Comparison of ENCODE assay signal across 12 cellular contexts in genomic region chr1:8133190-8133589, GRCh38.
DNase-seq lines count a peak whose midpoint lies in the region; TF ChIP-seq lines count a peak whose summit lies in the region.
"Had no signal": no experiment of that assay in that cellular context is flagged by ENCODE, and none has a peak within 500 bp of the region (broad histone marks: within the 10 kb centered on the region; RNA-seq: fewer than 3 reads in every experiment).

No MANE protein-coding gene starts in this region.

- no peaks in the 10 kb centered on the region for H3K9me3 Mint-ChIP-seq in activated naive CD8-positive, alpha-beta T cell treated with anti-CD3 and anti-CD28 coated beads for 36 hours
- no peaks in the 10 kb centered on the region for H3K9me3 Mint-ChIP-seq in immature natural killer cell
- H3K9me3 Mint-ChIP-seq: activated B cell treated with CpG ODN at 0.5 μM for 24 hours; natural killer cell treated with Interleukin-12 subunit alpha and Interleukin-12 subunit beta and Interleukin-15 and Interleukin-18, amount 100 ng/mL, for 72 hours had no signal

- no peak for TF ChIP-seq CTCF in suprapubic skin (IDR thresholded peaks at IDR 0.05)

- no peak overlapping the region for H4K8ac ChIP-seq in mesendoderm (ENCODE audit: low read depth, low read length)

- H2BK5ac ChIP-seq in mesendoderm (ENCODE audit: low read length) = no peak overlapping the region

- no peak overlapping the region for H2BK15ac ChIP-seq in mesendoderm (replicated peaks; ENCODE audit: low read depth)

- TF ChIP-seq POLR2A in suprapubic skin (IDR thresholded peaks at IDR 0.05) = no peak

- no peaks in the 10 kb centered on the region for H3K79me1 ChIP-seq in mesendoderm (ENCODE audit: low read length)

- peaks cover 37% of the 10 kb centered on the region for H3K27me3 Mint-ChIP-seq in activated naive CD8-positive, alpha-beta T cell treated with anti-CD3 and anti-CD28 coated beads for 36 hours
- H3K27me3 Mint-ChIP-seq in immature natural killer cell (ENCODE audit: low read depth in 3 of 3) = peaks cover 6 to 17% (median 14%) of the 10 kb centered on the region in 3 donors

- H3K18ac ChIP-seq in mesendoderm (ENCODE audit: low read length) = no peak overlapping the region

- H3K9me3 ChIP-seq in suprapubic skin = no peaks in the 10 kb centered on the region

- H3K4me3 ChIP-seq in mesendoderm (ENCODE audit: low read length) (no peak overlapping the region), suprapubic skin (no peak overlapping the region)

- H2AK5ac ChIP-seq in mesendoderm (ENCODE audit: low read length) = no peak overlapping the region

- no peak overlapping the region for H4K5ac ChIP-seq in mesendoderm (ENCODE audit: low read length)

- no peak overlapping the region for H3K27ac Mint-ChIP-seq in activated naive CD8-positive, alpha-beta T cell treated with anti-CD3 and anti-CD28 coated beads for 36 hours
- peak overlapping the region in 1 of 6 donors; percentile 53 for H3K27ac Mint-ChIP-seq in immature natural killer cell
- H3K27ac Mint-ChIP-seq: activated B cell treated with CpG ODN at 0.5 μM for 24 hours; natural killer cell treated with Interleukin-12 subunit alpha and Interleukin-12 subunit beta and Interleukin-15 and Interleukin-18, amount 100 ng/mL, for 72 hours had no signal

- DNase-seq in HS-5 (ENCODE audit: low read depth) (peak; percentile 10), astrocyte of the hippocampus (ENCODE audit: low read depth, low spot score) (peak; percentile 57), mesendoderm (peak; percentile 38), suprapubic skin (ENCODE audit: low spot score in 2 of 2) (no peak), NCI-H510A (lab: John Stamatoyannopoulos, UW) (no peak), immature natural killer cell (no peak), DMS153 (lab: John Stamatoyannopoulos, UW) (no peak)
- DNase-seq in activated naive CD8-positive, alpha-beta T cell treated with anti-CD3 and anti-CD28 coated beads for 36 hours = no peak
- DNase-seq: activated B cell treated with CpG ODN at 0.5 μM for 24 hours, COR-L47, NCI-H2081 had no signal

- no peaks in the 10 kb centered on the region for H3K27me3 ChIP-seq in mesendoderm (ENCODE audit: insufficient read depth, low read length, poor library complexity)
- no peaks in the 10 kb centered on the region for H3K27me3 ChIP-seq in suprapubic skin

- H3K27ac ChIP-seq in mesendoderm (ENCODE audit: low read depth, low read length) = no peak overlapping the region
- peak overlapping the region; percentile 82 for H3K27ac ChIP-seq in suprapubic skin

- no peak overlapping the region for H3K4me2 ChIP-seq in mesendoderm (ENCODE audit: low read length)

- no peaks in the 10 kb centered on the region for H3K4me1 Mint-ChIP-seq in activated naive CD8-positive, alpha-beta T cell treated with anti-CD3 and anti-CD28 coated beads for 36 hours
- peaks cover 0 to 5% of the 10 kb centered on the region in 2 donors for H3K4me1 Mint-ChIP-seq in immature natural killer cell
- H3K4me1 Mint-ChIP-seq: activated B cell treated with CpG ODN at 0.5 μM for 24 hours had no signal

- no peaks in the 10 kb centered on the region for H3K79me2 ChIP-seq in mesendoderm (ENCODE audit: control insufficient read depth, insufficient read depth, low read length)

- H3K36me3 ChIP-seq in mesendoderm (ENCODE audit: control insufficient read depth, insufficient read depth, low read length) (no peaks in the 10 kb centered on the region), suprapubic skin (no peaks in the 10 kb centered on the region)

- H2BK120ac ChIP-seq in mesendoderm (ENCODE audit: low read depth, low read length) = no peak overlapping the region

- no peak overlapping the region for H3K23ac ChIP-seq in mesendoderm (ENCODE audit: low read length)

- no peak overlapping the region for H3K4ac ChIP-seq in mesendoderm (ENCODE audit: low read depth, low read length)

- no peaks in the 10 kb centered on the region for H3K36me3 Mint-ChIP-seq in activated naive CD8-positive, alpha-beta T cell treated with anti-CD3 and anti-CD28 coated beads for 36 hours
- H3K36me3 Mint-ChIP-seq in immature natural killer cell = peaks cover 0 to 6% (median 0%) of the 10 kb centered on the region in 3 donors
- H3K36me3 Mint-ChIP-seq: natural killer cell treated with Interleukin-12 subunit alpha and Interleukin-12 subunit beta and Interleukin-15 and Interleukin-18, amount 100 ng/mL, for 72 hours had no signal

- no peaks in the 10 kb centered on the region for H3K4me1 ChIP-seq in mesendoderm (ENCODE audit: control insufficient read depth, low read depth, low read length)
- H3K4me1 ChIP-seq in suprapubic skin = peaks cover 35% of the 10 kb centered on the region

- TF ChIP-seq EP300 in suprapubic skin (IDR thresholded peaks at IDR 0.05) = no peak

- H3K4me3 Mint-ChIP-seq in activated naive CD8-positive, alpha-beta T cell treated with anti-CD3 and anti-CD28 coated beads for 36 hours = no peak overlapping the region
- no peak overlapping the region for H3K4me3 Mint-ChIP-seq in immature natural killer cell
- H3K4me3 Mint-ChIP-seq: activated B cell treated with CpG ODN at 0.5 μM for 24 hours; natural killer cell treated with Interleukin-12 subunit alpha and Interleukin-12 subunit beta and Interleukin-15 and Interleukin-18, amount 100 ng/mL, for 72 hours had no signal

- no peak overlapping the region for H3K9ac ChIP-seq in mesendoderm (ENCODE audit: low read length)

- no peak overlapping the region for H3K56ac ChIP-seq in mesendoderm (ENCODE audit: low read length)

- 100% methylated on average over 1 of the region's 5 CpGs for WGBS in mesendoderm (ENCODE audit: extremely low coverage, insufficient coverage, low lambda C conversion rate)
- WGBS in suprapubic skin = 23% methylated on average over 5 of the region's 5 CpGs

Comparison
In these comparisons a context has a peak if more than half of its experiments do, and no peak if none do; other contexts are left out.
1. DNase-seq: peak in HS-5 (single experiment), astrocyte of the hippocampus (single experiment) and mesendoderm (single experiment); none in suprapubic skin (0 of 2), NCI-H510A (single experiment), activated naive CD8-positive, alpha-beta T cell treated with anti-CD3 and anti-CD28 coated beads for 36 hours (single experiment), immature natural killer cell (0 of 3) and DMS153 (single experiment).